Comparison of ENCODE assay signal across 1 cellular context in the genomic region with DNA sequence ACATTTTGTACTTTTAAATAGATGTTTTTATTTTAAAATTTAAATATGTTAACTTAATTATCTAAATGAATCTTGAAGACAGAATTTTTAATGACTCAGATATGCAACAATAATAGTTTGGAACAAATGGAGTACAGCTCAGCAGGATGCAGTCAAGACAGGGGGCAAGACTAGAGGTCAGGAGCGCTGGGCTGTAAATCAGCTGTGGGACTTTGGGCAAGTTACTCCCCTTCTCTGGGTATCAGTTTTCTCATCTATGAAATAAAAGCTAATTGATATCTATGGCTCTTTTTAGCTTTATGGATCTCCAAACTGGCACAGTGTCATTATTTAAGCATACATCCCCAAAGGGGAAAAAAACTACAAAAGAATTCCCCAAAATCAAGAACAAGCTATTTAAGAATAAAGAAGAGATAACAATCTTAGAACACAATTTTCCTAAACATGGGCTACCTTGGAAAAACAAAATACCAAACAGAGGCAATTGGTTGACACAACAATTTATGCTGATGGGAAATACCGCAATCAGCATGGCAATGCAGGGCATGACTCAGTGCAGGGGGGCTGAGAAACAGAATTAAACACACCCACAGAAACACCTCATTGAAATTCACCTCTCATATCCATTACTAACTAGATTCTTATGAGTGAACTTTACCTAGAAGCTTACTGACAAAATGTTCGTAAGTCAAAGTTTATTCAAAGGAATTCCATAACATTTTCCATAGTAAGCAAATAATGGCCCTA.
TF ChIP-seq lines count a peak whose summit lies in the region.

No MANE protein-coding gene starts in this region.

TF ChIP-seq in K562, 482 proteins besides CTCF, POLR2A, EP300 and RAD21 (continued from another document):
- TF ChIP-seq TCF7 (IDR thresholded peaks at IDR 0.05; ENCODE audit: borderline replicate concordance) = no peak
